In genomic region chr1:179399399-179399798, GRCh38 we compare ENCODE assay signal across 6 cellular contexts. TPM values are rescaled to one million over a fixed set of nuclear protein-coding genes. Genes with fewer than 3 reads are reported as not detected.
"Had no signal": no experiment of that assay in that cellular context is flagged by ENCODE, and none has a peak within 500 bp of the region (broad histone marks: within the 10 kb centered on the region; RNA-seq: fewer than 3 reads in every experiment).

No MANE protein-coding gene starts in this region.

RNA-seq across cellular contexts. Expression of gene AXDND1, which starts 33.6 kb away (rescaled TPM):
- total RNA-seq: activated T-helper 1 cell treated with anti-CD3 and anti-CD28 coated beads, Interleukin-12 subunit alpha, Interleukin-12 subunit beta, Interleukin-2, Interleukin-4 antibody, amounts not matched to agents 30 ng/mL and 10 ng/mL and 1 ng/mL, durations not matched to agents 14 hours and 24 hours and 36 hours; activated T-helper 17 cell treated with anti-CD3 and anti-CD28 coated beads, Interleukin-2, amount 50 U/mL, for 72 hours; aorta; ascending aorta; bronchial epithelial cell; cardiac septum had no signal
